Comparison of ENCODE assay signal across 8 cellular contexts in the genomic region with DNA sequence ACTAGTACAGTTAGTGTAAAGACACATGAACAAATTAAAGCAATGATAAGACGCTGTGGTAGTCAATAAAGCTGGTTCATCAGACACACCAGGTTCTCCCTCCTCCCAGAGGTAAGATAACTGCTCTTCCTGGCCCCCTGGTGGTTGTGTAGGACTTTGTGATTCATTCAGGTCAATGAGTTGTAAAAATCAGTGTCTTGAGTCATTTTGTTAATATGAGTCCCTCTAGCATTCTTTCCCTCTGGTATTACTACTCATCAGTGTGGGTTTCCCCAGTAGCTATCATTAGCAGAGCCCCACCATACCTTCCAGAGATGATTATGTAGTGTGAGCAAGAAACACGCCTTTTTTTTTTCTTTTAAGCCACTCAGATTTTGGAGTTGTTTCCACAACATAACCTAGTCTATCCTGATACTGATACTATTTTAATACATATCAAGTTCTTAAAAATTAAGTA. TPM values are rescaled to one million over a fixed set of nuclear protein-coding genes. Genes with fewer than 3 reads are reported as not detected.
A peak's percentile ranks its signal among the peaks of the same experiment; 100 is the strongest.
DNase-seq lines count a peak whose midpoint lies in the region; ATAC-seq and TF ChIP-seq lines count a peak whose summit lies in the region.

No MANE protein-coding gene starts in this region.

- H3K9me3 Mint-ChIP-seq in activated CD4-positive, alpha-beta T cell treated with anti-CD3 and anti-CD28 coated beads, Interleukin-2, amount 10 ng/mL, durations not matched to agents 24 days and 14 days = no peaks in the 10 kb centered on the region

- H3K36me3 Mint-ChIP-seq in activated CD4-positive, alpha-beta T cell treated with anti-CD3 and anti-CD28 coated beads, Interleukin-2, amount 10 ng/mL, durations not matched to agents 24 days and 14 days (ENCODE audit: low read depth) = peaks cover 8% of the 10 kb centered on the region

- H3K9me3 ChIP-seq in A673 (ENCODE audit: low read depth, low read length, poor library complexity, severe bottlenecking) = no peaks in the 10 kb centered on the region
- H3K9me3 ChIP-seq in colonic mucosa = no peaks in the 10 kb centered on the region
- no peaks in the 10 kb centered on the region for H3K9me3 ChIP-seq in lung (ENCODE audit: control insufficient read depth in 2 of 2, insufficient read depth in 1 of 2, low read length in 1 of 2)

- DNase-seq in A673 (ENCODE audit: low spot score) (peak; percentile 85), NCI-H526 treated with DMSO at 0.1 percent for 48 hours (lab: John Stamatoyannopoulos, UW) (peak; percentile 89), colonic mucosa (peak; percentile 88), lung (ENCODE audit: low spot score) (peak; percentile 71)
- peak; percentile 92 for DNase-seq in activated CD4-positive, alpha-beta T cell treated with anti-CD3 and anti-CD28 coated beads, Interleukin-2, amount 10 ng/mL, durations not matched to agents 24 days and 14 days
- DNase-seq in stimulated activated CD8-positive, alpha-beta memory T cell treated with anti-CD3 and anti-CD28 coated beads, Interleukin-12 subunit alpha, Interleukin-12 subunit beta, amount 100 ng/mL, for 4 hours (ENCODE audit: low read depth) = peak; percentile 49

- H3K36me3 ChIP-seq in A673 (ENCODE audit: insufficient read depth, low read length, poor library complexity, severe bottlenecking) (no peaks in the 10 kb centered on the region), colonic mucosa (no peaks in the 10 kb centered on the region), lung (ENCODE audit: control insufficient read depth in 2 of 2, insufficient read depth in 2 of 2, low read length in 2 of 2) (peaks cover 0 to under 1% of the 10 kb centered on the region in 2 donors)

- H3K4me3 Mint-ChIP-seq in activated CD4-positive, alpha-beta T cell treated with anti-CD3 and anti-CD28 coated beads, Interleukin-2, amount 10 ng/mL, durations not matched to agents 24 days and 14 days = peak overlapping the region; percentile 21

- H3K4me1 Mint-ChIP-seq in activated CD4-positive, alpha-beta T cell treated with anti-CD3 and anti-CD28 coated beads, Interleukin-2, amount 10 ng/mL, durations not matched to agents 24 days and 14 days = peaks cover 21% of the 10 kb centered on the region

- BruUV-seq in A673 (replicated peaks; lab: Mats Ljungman, UMichigan) = no TSS peak

- H3K4me3 ChIP-seq in A673 (ENCODE audit: low read depth, low read length, poor library complexity, severe bottlenecking) = no peak overlapping the region
- no peak overlapping the region for H3K4me3 ChIP-seq in colonic mucosa
- H3K4me3 ChIP-seq in lung = no peak overlapping the region

- CTCF ChIA-PET in A673 (lab: Charles Lee) = interaction anchor here (0.6 to 1.4 kb wide), 4 partner anchors 14 to 361 kb away, joined by 3 to 4 read pairs (median 3); a partner anchor contains a TSS

- POLR2A ChIA-PET in A673 (lab: Charles Lee; ENCODE audit: low non-redundant PET) = interaction anchor here (0.6 kb wide), 1 partner anchor 344 kb away, joined by 7 read pairs; no protein-coding TSS in a partner anchor

- H3K9ac ChIP-seq in colonic mucosa (ENCODE audit: low read depth in 2 of 2, low read length in 2 of 2) = no peak overlapping the region

- H3K27ac ChIP-seq in A673 (ENCODE audit: low read depth, low read length, poor library complexity, severe bottlenecking) (no peak overlapping the region), colonic mucosa (no peak overlapping the region), lung (ENCODE audit: low read depth in 1 of 2, low read length in 1 of 2) (peak overlapping the region in 1 of 2 donors; percentile 31)

- H3K4me1 ChIP-seq in A673 (ENCODE audit: insufficient read depth, low read length, poor library complexity, severe bottlenecking) = peaks cover 5% of the 10 kb centered on the region
- no peaks in the 10 kb centered on the region for H3K4me1 ChIP-seq in colonic mucosa
- peaks cover 3% of the 10 kb centered on the region in 2 donors for H3K4me1 ChIP-seq in lung (ENCODE audit: control insufficient read depth in 2 of 2, insufficient read depth in 2 of 2, low read length in 2 of 2)

- TF ChIP-seq CTCF in A673 (conservative IDR thresholded peaks at IDR 0.05; ENCODE audit: low read depth, low read length) (peak; percentile 82), colonic mucosa (IDR thresholded peaks at IDR 0.05) (peak; percentile 60), lung (IDR thresholded peaks at IDR 0.05; ENCODE audit: control extremely low read depth, extremely low read depth) (peak; percentile 57)

- no peak overlapping the region for H3K27ac Mint-ChIP-seq in activated CD4-positive, alpha-beta T cell treated with anti-CD3 and anti-CD28 coated beads, Interleukin-2, amount 10 ng/mL, durations not matched to agents 24 days and 14 days

- H3K27me3 Mint-ChIP-seq in activated CD4-positive, alpha-beta T cell treated with anti-CD3 and anti-CD28 coated beads, Interleukin-2, amount 10 ng/mL, durations not matched to agents 24 days and 14 days = no peaks in the 10 kb centered on the region

- no peaks in the 10 kb centered on the region for H3K27me3 ChIP-seq in A673 (replicated peaks; ENCODE audit: insufficient read depth, low read depth, low read length, poor library complexity)
- no peaks in the 10 kb centered on the region for H3K27me3 ChIP-seq in colonic mucosa
- no peaks in the 10 kb centered on the region for H3K27me3 ChIP-seq in lung (ENCODE audit: control insufficient read depth, insufficient read depth)

- peak; percentile 62 for ATAC-seq in GM18508 (IDR thresholded peaks at IDR 0.05; ENCODE audit: insufficient read depth, unreplicated experiment)
- ATAC-seq in HG03520 (IDR thresholded peaks at IDR 0.05; ENCODE audit: unreplicated experiment) = peak; percentile 50
- no peak for ATAC-seq in lung (ENCODE audit: insufficient read depth, low FRiP score)

- WGBS in lung, 2 donors = 43 to 47% methylated on average over 2 of the region's 2 CpGs

- intact Hi-C loops in A673 (cut with micrococcal nuclease; ENCODE audit: unreplicated experiment) = loop anchor here (10.0 kb wide), 1 partner anchor 298 kb away; a partner anchor contains a TSS
- intact Hi-C loops in activated CD4-positive, alpha-beta T cell treated with anti-CD3 and anti-CD28 coated beads, Interleukin-2, amount 10 ng/mL, durations not matched to agents 24 days and 14 days (cut with micrococcal nuclease) = loop anchor here (1.0 to 2.0 kb wide), 6 partner anchors 32 to 226 kb away; a partner anchor contains a TSS
- intact Hi-C loops in colonic mucosa (cut with DNase I) = loop anchor here (10.0 kb wide), 2 partner anchors 52 to 358 kb away; a partner anchor contains a TSS

RNA-seq across cellular contexts. Expression of a gene that starts 3.6 kb away (rescaled TPM):
- total RNA-seq in A673 (2021) (66.5 and 71.0 TPM in 2 replicates), colonic mucosa (10 to 100 TPM; 28.2 to 32.8 TPM), lung (10 to 100 TPM; 40.7 to 56.2 TPM)
- 56.2 and 62.3 TPM in 2 replicates for total RNA-seq in activated CD4-positive, alpha-beta T cell treated with anti-CD3 and anti-CD28 coated beads, Interleukin-2, amount 10 ng/mL, durations not matched to agents 24 days and 14 days
- 10 to 100 TPM; 20.0 to 24.4 TPM for polyA plus RNA-seq in lung

RNA-seq across cellular contexts. Expression of a gene that starts 35.6 kb away (rescaled TPM):
- total RNA-seq in A673 (2021) (not detected in 2 replicates), colonic mucosa (not detected), lung (not detected)
- total RNA-seq in activated CD4-positive, alpha-beta T cell treated with anti-CD3 and anti-CD28 coated beads, Interleukin-2, amount 10 ng/mL, durations not matched to agents 24 days and 14 days = not detected in 2 replicates
- under 1 TPM in 1 of 2 donors, not detected in 1; 0.02 TPM for polyA plus RNA-seq in lung

RNA-seq across cellular contexts. Expression of a gene that starts 46.1 kb away (rescaled TPM):
- total RNA-seq in A673 (2021) (31.2 and 38.2 TPM in 2 replicates), colonic mucosa (10 to 100 TPM; 29.5 to 41.7 TPM), lung (100 to 1,000 TPM in 1 of 2 donors, 10 to 100 TPM in 1; 41.4 to 102 TPM)
- total RNA-seq in activated CD4-positive, alpha-beta T cell treated with anti-CD3 and anti-CD28 coated beads, Interleukin-2, amount 10 ng/mL, durations not matched to agents 24 days and 14 days = 30.3 and 33.6 TPM in 2 replicates
- polyA plus RNA-seq in lung = 10 to 100 TPM; 15.0 to 20.9 TPM

RNA-seq across cellular contexts. Expression of a gene that starts 52.1 kb away (rescaled TPM):
- total RNA-seq in A673 (2021) (222 and 239 TPM in 2 replicates), colonic mucosa (100 to 1,000 TPM; 140 to 157 TPM), lung (100 to 1,000 TPM; 194 to 237 TPM)
- total RNA-seq in activated CD4-positive, alpha-beta T cell treated with anti-CD3 and anti-CD28 coated beads, Interleukin-2, amount 10 ng/mL, durations not matched to agents 24 days and 14 days = 195 TPM in 2 replicates
- 100 to 1,000 TPM; 155 to 308 TPM for polyA plus RNA-seq in lung

RNA-seq across cellular contexts. Expression of a gene that starts 59.5 kb away (rescaled TPM):
- total RNA-seq in A673 (2021) (not detected in 2 replicates), colonic mucosa (under 1 TPM; 0.40 to 0.53 TPM), lung (1 to 10 TPM in 1 of 2 donors, under 1 TPM in 1; 0.68 to 1.0 TPM)
- total RNA-seq in activated CD4-positive, alpha-beta T cell treated with anti-CD3 and anti-CD28 coated beads, Interleukin-2, amount 10 ng/mL, durations not matched to agents 24 days and 14 days = 0.12 TPM in 1 of 2 replicates, not detected in the other
- polyA plus RNA-seq in lung = 1 to 10 TPM in 1 of 2 donors, under 1 TPM in 1; 0.37 to 1.3 TPM
